In the genomic region with DNA sequence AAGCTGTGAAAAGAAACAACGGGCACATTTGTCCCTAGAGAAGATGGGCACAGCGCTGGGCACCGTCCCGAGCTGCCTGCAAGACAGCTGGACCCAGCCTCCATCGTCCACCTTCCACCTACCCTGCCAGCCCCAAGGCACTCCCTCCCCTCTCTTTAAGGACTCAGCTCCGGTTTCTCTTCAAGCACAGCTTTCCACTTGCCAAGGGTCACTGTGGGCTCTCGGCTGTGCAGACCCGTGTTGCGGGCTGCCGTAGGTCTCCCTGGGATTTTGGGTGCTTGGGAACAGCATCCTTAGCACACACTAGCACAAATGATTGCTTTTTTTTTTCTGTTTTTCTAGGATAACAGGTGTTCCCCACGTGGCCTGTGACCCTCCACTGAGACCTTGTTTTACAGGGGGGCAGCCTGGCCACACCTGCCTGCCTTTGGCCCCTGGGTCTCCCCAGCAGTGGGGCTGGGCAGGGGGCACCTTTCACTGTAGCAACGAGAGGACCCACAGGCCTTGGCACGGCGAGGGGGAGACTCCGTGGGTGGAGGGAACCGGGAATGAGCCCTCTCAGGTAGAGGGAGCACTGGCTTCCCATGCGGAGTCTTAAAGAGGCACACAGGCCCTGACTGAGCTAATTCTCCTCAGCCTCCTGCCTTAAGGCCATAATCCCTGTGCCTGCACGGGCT, we compare ENCODE assay signal across 1 cellular context.
TF ChIP-seq lines count a peak whose summit lies in the region.

No MANE protein-coding gene starts in this region.

TF ChIP-seq in GM12878, 131 proteins besides CTCF, POLR2A, EP300 and RAD21 (continued from another document):
- TF ChIP-seq, protein P1, sequence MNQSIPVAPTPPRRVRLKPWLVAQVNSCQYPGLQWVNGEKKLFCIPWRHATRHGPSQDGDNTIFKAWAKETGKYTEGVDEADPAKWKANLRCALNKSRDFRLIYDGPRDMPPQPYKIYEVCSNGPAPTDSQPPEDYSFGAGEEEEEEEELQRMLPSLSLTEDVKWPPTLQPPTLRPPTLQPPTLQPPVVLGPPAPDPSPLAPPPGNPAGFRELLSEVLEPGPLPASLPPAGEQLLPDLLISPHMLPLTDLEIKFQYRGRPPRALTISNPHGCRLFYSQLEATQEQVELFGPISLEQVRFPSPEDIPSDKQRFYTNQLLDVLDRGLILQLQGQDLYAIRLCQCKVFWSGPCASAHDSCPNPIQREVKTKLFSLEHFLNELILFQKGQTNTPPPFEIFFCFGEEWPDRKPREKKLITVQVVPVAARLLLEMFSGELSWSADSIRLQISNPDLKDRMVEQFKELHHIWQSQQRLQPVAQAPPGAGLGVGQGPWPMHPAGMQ (IDR thresholded peaks at IDR 0.05; ENCODE audit: borderline replicate concordance): no peak
- TF ChIP-seq BCL11A (IDR thresholded peaks at IDR 0.05; ENCODE audit: low read depth, low read length): no peak
- no peak for TF ChIP-seq RELA (IDR thresholded peaks at IDR 0.05; ENCODE audit: borderline replicate concordance, partially characterized antibody)
- TF ChIP-seq SUZ12 (IDR thresholded peaks at IDR 0.05; ENCODE audit: unreplicated experiment): no peak
- no peak for TF ChIP-seq SMAD1 (IDR thresholded peaks at IDR 0.05; ENCODE audit: low read depth, partially characterized antibody)
- TF ChIP-seq EZH2 (IDR thresholded peaks at IDR 0.05; ENCODE audit: borderline replicate concordance, control insufficient read depth, low read depth, low read length): no peak
- TF ChIP-seq PML (IDR thresholded peaks at IDR 0.05; ENCODE audit: low read length): no peak
- TF ChIP-seq SIX5 (IDR thresholded peaks at IDR 0.05; ENCODE audit: low read depth, low read length, severe bottlenecking): no peak
- no peak for TF ChIP-seq MTA2 (IDR thresholded peaks at IDR 0.05; ENCODE audit: low read depth)
- no peak for TF ChIP-seq ATF2 (IDR thresholded peaks at IDR 0.05; ENCODE audit: low read length)
- no peak for TF ChIP-seq SUPT20H (IDR thresholded peaks at IDR 0.05; ENCODE audit: borderline replicate concordance, control insufficient read depth, low read depth, low read length)
- TF ChIP-seq HDAC2 (IDR thresholded peaks at IDR 0.05): no peak
- TF ChIP-seq MEF2B (IDR thresholded peaks at IDR 0.05; ENCODE audit: partially characterized antibody, poor library complexity, severe bottlenecking): no peak
- TF ChIP-seq GATAD2B (conservative IDR thresholded peaks at IDR 0.05; ENCODE audit: low read depth): no peak
- TF ChIP-seq SIN3A (IDR thresholded peaks at IDR 0.05; ENCODE audit: low read depth, low read length): no peak
- TF ChIP-seq, protein P2, sequence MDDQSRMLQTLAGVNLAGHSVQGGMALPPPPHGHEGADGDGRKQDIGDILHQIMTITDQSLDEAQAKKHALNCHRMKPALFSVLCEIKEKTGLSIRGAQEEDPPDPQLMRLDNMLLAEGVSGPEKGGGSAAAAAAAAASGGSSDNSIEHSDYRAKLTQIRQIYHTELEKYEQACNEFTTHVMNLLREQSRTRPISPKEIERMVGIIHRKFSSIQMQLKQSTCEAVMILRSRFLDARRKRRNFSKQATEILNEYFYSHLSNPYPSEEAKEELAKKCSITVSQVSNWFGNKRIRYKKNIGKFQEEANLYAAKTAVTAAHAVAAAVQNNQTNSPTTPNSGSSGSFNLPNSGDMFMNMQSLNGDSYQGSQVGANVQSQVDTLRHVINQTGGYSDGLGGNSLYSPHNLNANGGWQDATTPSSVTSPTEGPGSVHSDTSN (IDR thresholded peaks at IDR 0.05; ENCODE audit: insufficient replicate concordance, low read depth, low read length): no peak
- no peak for TF ChIP-seq PKNOX1 (IDR thresholded peaks at IDR 0.05)
